10 cellular contexts compared by ENCODE assay signal in the genomic region with DNA sequence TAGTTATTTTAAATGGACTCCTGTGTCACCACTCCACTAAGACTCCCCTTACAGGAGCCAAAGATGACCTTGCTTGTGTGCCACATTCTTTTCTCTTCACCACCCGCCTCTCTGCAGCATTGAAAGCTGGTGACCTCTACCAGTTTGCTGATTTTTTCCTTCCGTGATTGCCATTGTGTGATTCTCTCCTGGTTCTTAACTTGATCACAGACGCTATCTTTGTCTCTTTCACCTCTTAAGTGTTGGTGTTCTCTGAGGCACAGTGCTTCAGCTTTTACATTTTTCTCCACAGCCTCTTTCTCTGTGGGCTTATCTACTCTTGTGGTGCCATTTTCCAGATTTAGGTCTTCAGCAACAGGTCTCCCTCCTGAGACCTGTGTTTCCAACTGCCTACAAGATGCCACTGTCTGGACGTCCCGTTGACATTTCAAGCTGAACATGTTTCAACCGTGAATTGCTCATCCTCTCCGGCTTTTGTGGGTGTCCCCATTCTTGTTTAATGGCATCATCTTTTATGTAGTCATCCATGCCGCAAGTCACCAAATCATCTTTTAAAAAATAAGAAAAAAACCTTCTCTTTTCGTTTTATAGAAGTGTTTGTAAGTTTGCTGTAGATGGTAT. TPM values are rescaled to one million over a fixed set of nuclear protein-coding genes. Genes with fewer than 3 reads are reported as not detected.
DNase-seq lines count a peak whose midpoint lies in the region; ATAC-seq lines count a peak whose summit lies in the region.
"Had no signal": no experiment of that assay in that cellular context is flagged by ENCODE, and none has a peak within 500 bp of the region (broad histone marks: within the 10 kb centered on the region; RNA-seq: fewer than 3 reads in every experiment).

No MANE protein-coding gene starts in this region.

- H3K27me3 Mint-ChIP-seq in activated T-cell treated with anti-CD3 and anti-CD28 coated beads, Interleukin-2, amount 50 U/mL, for 24 hours = no peaks in the 10 kb centered on the region
- H3K27me3 Mint-ChIP-seq in activated naive CD4-positive, alpha-beta T cell treated with anti-CD3 and anti-CD28 coated beads, Interleukin-2, amount 10 ng/mL, durations not matched to agents 7 days and 5 days = no peaks in the 10 kb centered on the region

- H3K4me1 ChIP-seq in iPS-20b (ENCODE audit: insufficient read depth, low read length) (peaks cover 47% of the 10 kb centered on the region), thymus (ENCODE audit: control insufficient read depth, insufficient read depth, low read length) (peaks cover 16% of the 10 kb centered on the region)

- H3K36me3 ChIP-seq in iPS-20b (ENCODE audit: insufficient read depth, low read depth, low read length) (no peaks in the 10 kb centered on the region), thymus (ENCODE audit: control insufficient read depth, insufficient read depth) (no peaks in the 10 kb centered on the region)
- H3K36me3 ChIP-seq: prostate gland had no signal

- peak overlapping the region; percentile 91 for H3K27ac Mint-ChIP-seq in activated T-cell treated with anti-CD3 and anti-CD28 coated beads, Interleukin-2, amount 50 U/mL, for 24 hours
- peak overlapping the region; percentile 64 for H3K27ac Mint-ChIP-seq in activated naive CD4-positive, alpha-beta T cell treated with anti-CD3 and anti-CD28 coated beads, Interleukin-2, amount 10 ng/mL, durations not matched to agents 7 days and 5 days

- peaks cover 83% of the 10 kb centered on the region for H3K4me1 Mint-ChIP-seq in activated T-cell treated with anti-CD3 and anti-CD28 coated beads, Interleukin-2, amount 50 U/mL, for 24 hours (ENCODE audit: low read depth)
- peaks cover 69% of the 10 kb centered on the region for H3K4me1 Mint-ChIP-seq in activated naive CD4-positive, alpha-beta T cell treated with anti-CD3 and anti-CD28 coated beads, Interleukin-2, amount 10 ng/mL, durations not matched to agents 7 days and 5 days

- H3K9ac ChIP-seq in iPS-20b (ENCODE audit: low read depth, low read length) = no peak overlapping the region; the same call in 1 of the 2 replicates

- WGBS in thymus = 85% methylated on average over 9 of the region's 9 CpGs

- no peak for DNase-seq in activated T-cell treated with anti-CD3 and anti-CD28 coated beads, Interleukin-2, amount 50 U/mL, for 24 hours
- no peak for DNase-seq in activated T-cell treated with anti-CD3 and anti-CD28 coated beads for 4 hours
- DNase-seq in activated naive CD4-positive, alpha-beta T cell treated with anti-CD3 and anti-CD28 coated beads, Interleukin-2, amount 10 ng/mL, durations not matched to agents 7 days and 5 days = no peak
- DNase-seq: NCI-H69 had no signal

- CTCF ChIA-PET in activated naive CD4-positive, alpha-beta T cell treated with anti-CD3 and anti-CD28 coated beads, Interleukin-2, amount 10 ng/mL, durations not matched to agents 7 days and 5 days (lab: Charles Lee) = interaction anchor here (1.1 kb wide), 1 partner anchor 14 kb away, joined by 7 read pairs; no protein-coding TSS in a partner anchor

- H3K27ac ChIP-seq in iPS-20b (ENCODE audit: low read length) (peak overlapping the region; percentile 26), thymus (ENCODE audit: low read depth) (peak overlapping the region; percentile 32)

- H3K4me3 ChIP-seq in iPS-20b (ENCODE audit: low read length) (no peak overlapping the region), thymus (ENCODE audit: low read length) (no peak overlapping the region)
- H3K4me3 ChIP-seq: prostate gland had no signal

- H3K9me3 ChIP-seq in iPS-20b (ENCODE audit: insufficient read depth, low read depth, low read length) (no peaks in the 10 kb centered on the region), thymus (ENCODE audit: control insufficient read depth) (no peaks in the 10 kb centered on the region)
- H3K9me3 ChIP-seq: prostate gland had no signal

- no peaks in the 10 kb centered on the region for H3K27me3 ChIP-seq in iPS-20b (ENCODE audit: insufficient read depth, low read length)
- no peaks in the 10 kb centered on the region for H3K27me3 ChIP-seq in thymus (ENCODE audit: control insufficient read depth, insufficient read depth)

- peaks cover 4% of the 10 kb centered on the region for H3K9me3 Mint-ChIP-seq in activated T-cell treated with anti-CD3 and anti-CD28 coated beads, Interleukin-2, amount 50 U/mL, for 24 hours
- H3K9me3 Mint-ChIP-seq in activated naive CD4-positive, alpha-beta T cell treated with anti-CD3 and anti-CD28 coated beads, Interleukin-2, amount 10 ng/mL, durations not matched to agents 7 days and 5 days = peaks cover 15% of the 10 kb centered on the region

- peaks cover 38% of the 10 kb centered on the region for H3K36me3 Mint-ChIP-seq in activated T-cell treated with anti-CD3 and anti-CD28 coated beads, Interleukin-2, amount 50 U/mL, for 24 hours (ENCODE audit: low read depth)
- peaks cover 49% of the 10 kb centered on the region for H3K36me3 Mint-ChIP-seq in activated naive CD4-positive, alpha-beta T cell treated with anti-CD3 and anti-CD28 coated beads, Interleukin-2, amount 10 ng/mL, durations not matched to agents 7 days and 5 days

- ATAC-seq in GM19395 (IDR thresholded peaks at IDR 0.05; ENCODE audit: unreplicated experiment) (no peak), GM21390 (IDR thresholded peaks at IDR 0.05; ENCODE audit: unreplicated experiment) (no peak), HG03520 (IDR thresholded peaks at IDR 0.05; ENCODE audit: unreplicated experiment) (no peak)

- peak overlapping the region; percentile 51 for H3K4me3 Mint-ChIP-seq in activated T-cell treated with anti-CD3 and anti-CD28 coated beads, Interleukin-2, amount 50 U/mL, for 24 hours
- H3K4me3 Mint-ChIP-seq in activated naive CD4-positive, alpha-beta T cell treated with anti-CD3 and anti-CD28 coated beads, Interleukin-2, amount 10 ng/mL, durations not matched to agents 7 days and 5 days = no peak overlapping the region

RNA-seq across cellular contexts. Expression of gene IQGAP1, which starts 26.5 kb away (rescaled TPM):
- polyA plus RNA-seq in thymus = 144 TPM
